Comparison of ENCODE assay signal across 17 cellular contexts in the genomic region with DNA sequence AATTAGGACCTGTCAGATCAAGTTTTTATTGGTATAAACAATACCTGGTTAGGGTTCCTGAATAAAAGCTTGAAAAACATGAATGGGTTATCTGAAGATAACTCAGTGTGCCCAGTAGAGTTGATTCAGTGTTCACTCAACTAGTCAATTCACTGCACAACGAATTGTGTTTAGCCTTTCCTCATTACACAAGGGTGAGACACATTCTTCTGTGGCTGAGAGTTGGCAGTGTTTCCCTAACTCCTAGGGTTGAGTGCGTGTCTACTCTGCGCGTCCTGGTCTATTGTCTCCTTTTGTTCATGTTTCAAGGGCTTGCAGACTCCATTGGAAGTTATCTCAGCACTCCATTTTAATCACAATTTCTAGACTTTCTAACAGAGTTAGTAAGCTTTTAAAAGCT. TPM values are rescaled to one million over a fixed set of nuclear protein-coding genes. Genes with fewer than 3 reads are reported as not detected.
A peak's percentile ranks its signal among the peaks of the same experiment; 100 is the strongest.
DNase-seq lines count a peak whose midpoint lies in the region; ATAC-seq and TF ChIP-seq lines count a peak whose summit lies in the region.
"Had no signal": no experiment of that assay in that cellular context is flagged by ENCODE, and none has a peak within 500 bp of the region (broad histone marks: within the 10 kb centered on the region; RNA-seq: fewer than 3 reads in every experiment).

No MANE protein-coding gene starts in this region.

- H3K4me3 ChIP-seq in epithelial cell of proximal tubule (ENCODE audit: low read depth, low read length): no peak overlapping the region
- no peak overlapping the region for H3K4me3 ChIP-seq in osteoblast (ENCODE audit: insufficient read depth, low read length)
- H3K4me3 ChIP-seq in uterus: no peak overlapping the region
- H3K4me3 ChIP-seq: GM12878, HAP-1, ovary had no signal

- H3K27me3 ChIP-seq in osteoblast (ENCODE audit: insufficient read depth, low read length) (no peaks in the 10 kb centered on the region), uterus (no peaks in the 10 kb centered on the region)
- H3K27me3 ChIP-seq: ovary had no signal

- no peak overlapping the region for H3K4me2 ChIP-seq in osteoblast (ENCODE audit: insufficient read depth, low read length)

- no peak for ATAC-seq in GM18498 (IDR thresholded peaks at IDR 0.05; ENCODE audit: unreplicated experiment)
- ATAC-seq: GM12878 had no signal

- TF ChIP-seq CTCF in epithelial cell of proximal tubule (conservative IDR thresholded peaks at IDR 0.05; ENCODE audit: low read depth, low read length) (no peak), osteoblast (IDR thresholded peaks at IDR 0.05; ENCODE audit: extremely low read depth, low read depth, low read length) (no peak), uterus (IDR thresholded peaks at IDR 0.05) (no peak)

- H4K20me1 ChIP-seq in osteoblast (ENCODE audit: insufficient read depth, low read length): no peaks in the 10 kb centered on the region

- no peaks in the 10 kb centered on the region for H3K79me2 ChIP-seq in osteoblast (ENCODE audit: insufficient read depth, low read length)

- no peak overlapping the region for H2AFZ ChIP-seq in osteoblast (ENCODE audit: low read length)

- TF ChIP-seq POLR2A in uterus (IDR thresholded peaks at IDR 0.05): no peak

- DNase-seq in EL (peak; percentile 74), NCI-H226 (peak; percentile 78), epithelial cell of proximal tubule (ENCODE audit: low read depth) (peak; percentile 31), osteoblast (ENCODE audit: insufficient read length, low spot score, missing footprints) (peak; percentile 93), uterus (no peak)
- no peak for DNase-seq in activated CD4-positive, alpha-beta T cell treated with anti-CD3 and anti-CD28 coated beads, Interleukin-2, amount 50 U/mL, for 48 hours
- no peak for DNase-seq in stimulated activated CD4-positive, alpha-beta T cell treated with anti-CD3 and anti-CD28 coated beads, Interleukin-1b, Interleukin-23, amount 100 ng/mL, for 48 hours
- DNase-seq: activated CD4-positive, alpha-beta T cell treated with anti-CD3 and anti-CD28 coated beads, Interleukin-2, amount 50 U/mL, for 1 hour; activated T-cell treated with anti-CD3 and anti-CD28 coated beads, Interleukin-2, amount 50 U/mL, for 24 hours; NCI-H2081; NK-92 treated with Interleukin-12 subunit alpha and Interleukin-12 subunit beta, amount 100 ng/mL, for 24 hours; ovary; SIG-M5 had no signal

- H3K27ac ChIP-seq in osteoblast (ENCODE audit: low read depth, low read length): peak overlapping the region; percentile 91
- H3K27ac ChIP-seq in uterus: no peak overlapping the region
- H3K27ac ChIP-seq: C4-2B, ovary had no signal

- intact Hi-C loops in uterus (cut with DNase I; ENCODE audit: low total_unique reads): no loop called here

- H3K4me1 ChIP-seq in osteoblast (ENCODE audit: insufficient read depth, low read length) (peaks cover 30% of the 10 kb centered on the region), uterus (no peaks in the 10 kb centered on the region)

- H3K36me3 ChIP-seq in osteoblast (ENCODE audit: insufficient read depth, low read length) (no peaks in the 10 kb centered on the region), uterus (no peaks in the 10 kb centered on the region)
- H3K36me3 ChIP-seq: HAP-1, ovary had no signal

- H3K9me3 ChIP-seq in osteoblast (ENCODE audit: low read depth, low read length) (no peaks in the 10 kb centered on the region), uterus (no peaks in the 10 kb centered on the region)
- H3K9me3 ChIP-seq: HAP-1, ovary had no signal

RNA-seq across cellular contexts. Expression of gene TMEM178A, which starts 32.8 kb away (rescaled TPM):
- total RNA-seq in epithelial cell of proximal tubule: 2.8 and 2.9 TPM in 2 replicates
- 0.29 and 0.72 TPM in 2 replicates for total RNA-seq in osteoblast
- 1 to 10 TPM in 2 of 4 donors, not detected in 2; 3.1 to 3.9 TPM for total RNA-seq in uterus
- total RNA-seq: GM12878 had no signal

Comparison
In these comparisons a context has a peak if more than half of its experiments do, and no peak if none do; other contexts are left out.
1. DNase-seq: peak in EL (single experiment), NCI-H226 (single experiment), epithelial cell of proximal tubule (single experiment) and osteoblast (single experiment); none in uterus (0 of 2), activated CD4-positive, alpha-beta T cell treated with anti-CD3 and anti-CD28 coated beads, Interleukin-2, amount 50 U/mL, for 48 hours (0 of 2) and stimulated activated CD4-positive, alpha-beta T cell treated with anti-CD3 and anti-CD28 coated beads, Interleukin-1b, Interleukin-23, amount 100 ng/mL, for 48 hours (single experiment).